Comparison of ENCODE assay signal across 1 cellular context in the genomic region with DNA sequence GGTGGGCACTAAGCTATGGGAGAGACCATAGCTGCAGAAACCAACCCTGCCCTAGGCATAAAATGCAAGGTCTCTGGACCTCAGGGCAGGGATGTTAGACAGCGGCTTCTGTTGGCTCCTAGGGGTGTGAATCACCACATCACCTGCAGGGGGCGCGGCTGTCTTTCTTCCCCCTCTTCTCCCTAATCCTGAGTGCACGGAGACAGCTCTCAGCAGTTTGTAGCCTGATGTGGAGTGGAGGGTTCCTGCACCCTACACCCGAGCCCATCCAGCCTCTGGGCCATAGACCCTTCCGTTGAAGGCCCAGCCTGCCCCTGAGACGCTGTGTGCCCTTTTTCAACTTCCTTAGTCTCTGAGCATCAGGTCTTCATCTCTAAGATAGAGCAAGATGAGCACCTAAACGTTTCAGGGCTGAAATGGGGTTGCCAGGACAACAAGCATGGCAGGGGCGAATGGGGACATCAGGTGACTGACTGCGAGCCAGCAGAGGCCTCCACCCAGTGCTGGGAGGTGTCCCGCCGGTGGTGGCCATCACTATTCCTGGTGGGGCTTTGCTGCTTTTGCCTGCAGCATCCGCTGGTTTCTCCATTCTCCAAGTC.
TF ChIP-seq lines count a peak whose summit lies in the region.

No MANE protein-coding gene starts in this region.

TF ChIP-seq in GM12878, 131 proteins besides CTCF, POLR2A, EP300 and RAD21 (continued from another document):
- TF ChIP-seq, protein P1, sequence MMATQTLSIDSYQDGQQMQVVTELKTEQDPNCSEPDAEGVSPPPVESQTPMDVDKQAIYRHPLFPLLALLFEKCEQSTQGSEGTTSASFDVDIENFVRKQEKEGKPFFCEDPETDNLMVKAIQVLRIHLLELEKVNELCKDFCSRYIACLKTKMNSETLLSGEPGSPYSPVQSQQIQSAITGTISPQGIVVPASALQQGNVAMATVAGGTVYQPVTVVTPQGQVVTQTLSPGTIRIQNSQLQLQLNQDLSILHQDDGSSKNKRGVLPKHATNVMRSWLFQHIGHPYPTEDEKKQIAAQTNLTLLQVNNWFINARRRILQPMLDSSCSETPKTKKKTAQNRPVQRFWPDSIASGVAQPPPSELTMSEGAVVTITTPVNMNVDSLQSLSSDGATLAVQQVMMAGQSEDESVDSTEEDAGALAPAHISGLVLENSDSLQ (IDR thresholded peaks at IDR 0.05) = no peak
- TF ChIP-seq, protein P2, sequence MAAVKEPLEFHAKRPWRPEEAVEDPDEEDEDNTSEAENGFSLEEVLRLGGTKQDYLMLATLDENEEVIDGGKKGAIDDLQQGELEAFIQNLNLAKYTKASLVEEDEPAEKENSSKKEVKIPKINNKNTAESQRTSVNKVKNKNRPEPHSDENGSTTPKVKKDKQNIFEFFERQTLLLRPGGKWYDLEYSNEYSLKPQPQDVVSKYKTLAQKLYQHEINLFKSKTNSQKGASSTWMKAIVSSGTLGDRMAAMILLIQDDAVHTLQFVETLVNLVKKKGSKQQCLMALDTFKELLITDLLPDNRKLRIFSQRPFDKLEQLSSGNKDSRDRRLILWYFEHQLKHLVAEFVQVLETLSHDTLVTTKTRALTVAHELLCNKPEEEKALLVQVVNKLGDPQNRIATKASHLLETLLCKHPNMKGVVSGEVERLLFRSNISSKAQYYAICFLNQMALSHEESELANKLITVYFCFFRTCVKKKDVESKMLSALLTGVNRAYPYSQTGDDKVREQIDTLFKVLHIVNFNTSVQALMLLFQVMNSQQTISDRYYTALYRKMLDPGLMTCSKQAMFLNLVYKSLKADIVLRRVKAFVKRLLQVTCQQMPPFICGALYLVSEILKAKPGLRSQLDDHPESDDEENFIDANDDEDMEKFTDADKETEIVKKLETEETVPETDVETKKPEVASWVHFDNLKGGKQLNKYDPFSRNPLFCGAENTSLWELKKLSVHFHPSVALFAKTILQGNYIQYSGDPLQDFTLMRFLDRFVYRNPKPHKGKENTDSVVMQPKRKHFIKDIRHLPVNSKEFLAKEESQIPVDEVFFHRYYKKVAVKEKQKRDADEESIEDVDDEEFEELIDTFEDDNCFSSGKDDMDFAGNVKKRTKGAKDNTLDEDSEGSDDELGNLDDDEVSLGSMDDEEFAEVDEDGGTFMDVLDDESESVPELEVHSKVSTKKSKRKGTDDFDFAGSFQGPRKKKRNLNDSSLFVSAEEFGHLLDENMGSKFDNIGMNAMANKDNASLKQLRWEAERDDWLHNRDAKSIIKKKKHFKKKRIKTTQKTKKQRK (IDR thresholded peaks at IDR 0.05; ENCODE audit: low read depth, low read length) = no peak
- TF ChIP-seq NFIC (IDR thresholded peaks at IDR 0.05; ENCODE audit: low read depth, low read length) (no peak), CBX3 (IDR thresholded peaks at IDR 0.05; ENCODE audit: borderline replicate concordance, low read depth) (no peak), BHLHE40 (IDR thresholded peaks at IDR 0.05; ENCODE audit: borderline replicate concordance in 1 of 2, low read depth in 2 of 2, low read length in 1 of 2) (0 out of 4 replicates have a peak, but pooled peaks of 1 of the 2 experiments have one; percentile 8), JUND (IDR thresholded peaks at IDR 0.05; ENCODE audit: low read depth, low read length) (no peak), SUPT20H (IDR thresholded peaks at IDR 0.05; ENCODE audit: borderline replicate concordance, control insufficient read depth, low read depth, low read length) (no peak), STAT1 (conservative IDR thresholded peaks at IDR 0.05) (no peak), KLF5 (IDR thresholded peaks at IDR 0.05; ENCODE audit: partially characterized antibody) (no peak), KDM1A (IDR thresholded peaks at IDR 0.05; ENCODE audit: borderline replicate concordance) (no peak), EGR1 (IDR thresholded peaks at IDR 0.05; ENCODE audit: borderline replicate concordance in 1 of 2, low read depth in 2 of 2, low read length in 2 of 2) (no peak), BRCA1 (IDR thresholded peaks at IDR 0.05; ENCODE audit: low read depth, low read length) (no peak), SMC3 (IDR thresholded peaks at IDR 0.05; ENCODE audit: borderline replicate concordance, low read length) (peak; percentile 93), LARP7 (IDR thresholded peaks at IDR 0.05) (no peak), YY1 (IDR thresholded peaks at IDR 0.05; ENCODE audit: low read depth, low read length) (peak; percentile 60; the same call in 1 of the 2 replicates), IRF4 (IDR thresholded peaks at IDR 0.05; ENCODE audit: low read depth, low read length) (no peak), HDAC6 (IDR thresholded peaks at IDR 0.05; ENCODE audit: unreplicated experiment) (no peak), RUNX3 (IDR thresholded peaks at IDR 0.05; ENCODE audit: low read length) (peak; percentile 20; the same call in 1 of the 2 replicates), MXI1 (IDR thresholded peaks at IDR 0.05; ENCODE audit: low read depth, low read length) (0 out of 2 replicates have a peak, but pooled peaks have one; percentile 25), CBX5 (IDR thresholded peaks at IDR 0.05; ENCODE audit: low read depth) (no peak), SMARCA5 (IDR thresholded peaks at IDR 0.05) (peak; percentile 75; the same call in 1 of the 2 replicates), TCF3 (IDR thresholded peaks at IDR 0.05; ENCODE audit: borderline replicate concordance, insufficient read depth, low read depth, low read length) (no peak), MTA2 (IDR thresholded peaks at IDR 0.05; ENCODE audit: low read depth) (no peak), DPF2 (IDR thresholded peaks at IDR 0.05) (no peak)
- TF ChIP-seq, protein P3, sequence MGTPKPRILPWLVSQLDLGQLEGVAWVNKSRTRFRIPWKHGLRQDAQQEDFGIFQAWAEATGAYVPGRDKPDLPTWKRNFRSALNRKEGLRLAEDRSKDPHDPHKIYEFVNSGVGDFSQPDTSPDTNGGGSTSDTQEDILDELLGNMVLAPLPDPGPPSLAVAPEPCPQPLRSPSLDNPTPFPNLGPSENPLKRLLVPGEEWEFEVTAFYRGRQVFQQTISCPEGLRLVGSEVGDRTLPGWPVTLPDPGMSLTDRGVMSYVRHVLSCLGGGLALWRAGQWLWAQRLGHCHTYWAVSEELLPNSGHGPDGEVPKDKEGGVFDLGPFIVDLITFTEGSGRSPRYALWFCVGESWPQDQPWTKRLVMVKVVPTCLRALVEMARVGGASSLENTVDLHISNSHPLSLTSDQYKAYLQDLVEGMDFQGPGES (IDR thresholded peaks at IDR 0.05) = no peak
- TF ChIP-seq, protein P4, sequence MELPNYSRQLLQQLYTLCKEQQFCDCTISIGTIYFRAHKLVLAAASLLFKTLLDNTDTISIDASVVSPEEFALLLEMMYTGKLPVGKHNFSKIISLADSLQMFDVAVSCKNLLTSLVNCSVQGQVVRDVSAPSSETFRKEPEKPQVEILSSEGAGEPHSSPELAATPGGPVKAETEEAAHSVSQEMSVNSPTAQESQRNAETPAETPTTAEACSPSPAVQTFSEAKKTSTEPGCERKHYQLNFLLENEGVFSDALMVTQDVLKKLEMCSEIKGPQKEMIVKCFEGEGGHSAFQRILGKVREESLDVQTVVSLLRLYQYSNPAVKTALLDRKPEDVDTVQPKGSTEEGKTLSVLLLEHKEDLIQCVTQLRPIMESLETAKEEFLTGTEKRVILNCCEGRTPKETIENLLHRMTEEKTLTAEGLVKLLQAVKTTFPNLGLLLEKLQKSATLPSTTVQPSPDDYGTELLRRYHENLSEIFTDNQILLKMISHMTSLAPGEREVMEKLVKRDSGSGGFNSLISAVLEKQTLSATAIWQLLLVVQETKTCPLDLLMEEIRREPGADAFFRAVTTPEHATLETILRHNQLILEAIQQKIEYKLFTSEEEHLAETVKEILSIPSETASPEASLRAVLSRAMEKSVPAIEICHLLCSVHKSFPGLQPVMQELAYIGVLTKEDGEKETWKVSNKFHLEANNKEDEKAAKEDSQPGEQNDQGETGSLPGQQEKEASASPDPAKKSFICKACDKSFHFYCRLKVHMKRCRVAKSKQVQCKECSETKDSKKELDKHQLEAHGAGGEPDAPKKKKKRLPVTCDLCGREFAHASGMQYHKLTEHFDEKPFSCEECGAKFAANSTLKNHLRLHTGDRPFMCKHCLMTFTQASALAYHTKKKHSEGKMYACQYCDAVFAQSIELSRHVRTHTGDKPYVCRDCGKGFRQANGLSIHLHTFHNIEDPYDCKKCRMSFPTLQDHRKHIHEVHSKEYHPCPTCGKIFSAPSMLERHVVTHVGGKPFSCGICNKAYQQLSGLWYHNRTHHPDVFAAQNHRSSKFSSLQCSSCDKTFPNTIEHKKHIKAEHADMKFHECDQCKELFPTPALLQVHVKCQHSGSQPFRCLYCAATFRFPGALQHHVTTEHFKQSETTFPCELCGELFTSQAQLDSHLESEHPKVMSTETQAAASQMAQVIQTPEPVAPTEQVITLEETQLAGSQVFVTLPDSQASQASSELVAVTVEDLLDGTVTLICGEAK (IDR thresholded peaks at IDR 0.05; ENCODE audit: borderline replicate concordance) = no peak
- TF ChIP-seq, protein P5, sequence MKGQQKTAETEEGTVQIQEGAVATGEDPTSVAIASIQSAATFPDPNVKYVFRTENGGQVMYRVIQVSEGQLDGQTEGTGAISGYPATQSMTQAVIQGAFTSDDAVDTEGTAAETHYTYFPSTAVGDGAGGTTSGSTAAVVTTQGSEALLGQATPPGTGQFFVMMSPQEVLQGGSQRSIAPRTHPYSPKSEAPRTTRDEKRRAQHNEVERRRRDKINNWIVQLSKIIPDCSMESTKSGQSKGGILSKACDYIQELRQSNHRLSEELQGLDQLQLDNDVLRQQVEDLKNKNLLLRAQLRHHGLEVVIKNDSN (IDR thresholded peaks at IDR 0.05; ENCODE audit: borderline replicate concordance, extremely low read length, insufficient read depth, low read depth, low read length) = no peak
- TF ChIP-seq, protein P6, sequence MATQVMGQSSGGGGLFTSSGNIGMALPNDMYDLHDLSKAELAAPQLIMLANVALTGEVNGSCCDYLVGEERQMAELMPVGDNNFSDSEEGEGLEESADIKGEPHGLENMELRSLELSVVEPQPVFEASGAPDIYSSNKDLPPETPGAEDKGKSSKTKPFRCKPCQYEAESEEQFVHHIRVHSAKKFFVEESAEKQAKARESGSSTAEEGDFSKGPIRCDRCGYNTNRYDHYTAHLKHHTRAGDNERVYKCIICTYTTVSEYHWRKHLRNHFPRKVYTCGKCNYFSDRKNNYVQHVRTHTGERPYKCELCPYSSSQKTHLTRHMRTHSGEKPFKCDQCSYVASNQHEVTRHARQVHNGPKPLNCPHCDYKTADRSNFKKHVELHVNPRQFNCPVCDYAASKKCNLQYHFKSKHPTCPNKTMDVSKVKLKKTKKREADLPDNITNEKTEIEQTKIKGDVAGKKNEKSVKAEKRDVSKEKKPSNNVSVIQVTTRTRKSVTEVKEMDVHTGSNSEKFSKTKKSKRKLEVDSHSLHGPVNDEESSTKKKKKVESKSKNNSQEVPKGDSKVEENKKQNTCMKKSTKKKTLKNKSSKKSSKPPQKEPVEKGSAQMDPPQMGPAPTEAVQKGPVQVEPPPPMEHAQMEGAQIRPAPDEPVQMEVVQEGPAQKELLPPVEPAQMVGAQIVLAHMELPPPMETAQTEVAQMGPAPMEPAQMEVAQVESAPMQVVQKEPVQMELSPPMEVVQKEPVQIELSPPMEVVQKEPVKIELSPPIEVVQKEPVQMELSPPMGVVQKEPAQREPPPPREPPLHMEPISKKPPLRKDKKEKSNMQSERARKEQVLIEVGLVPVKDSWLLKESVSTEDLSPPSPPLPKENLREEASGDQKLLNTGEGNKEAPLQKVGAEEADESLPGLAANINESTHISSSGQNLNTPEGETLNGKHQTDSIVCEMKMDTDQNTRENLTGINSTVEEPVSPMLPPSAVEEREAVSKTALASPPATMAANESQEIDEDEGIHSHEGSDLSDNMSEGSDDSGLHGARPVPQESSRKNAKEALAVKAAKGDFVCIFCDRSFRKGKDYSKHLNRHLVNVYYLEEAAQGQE (IDR thresholded peaks at IDR 0.05; ENCODE audit: low read depth, low read length) = no peak
- TF ChIP-seq, protein P7, sequence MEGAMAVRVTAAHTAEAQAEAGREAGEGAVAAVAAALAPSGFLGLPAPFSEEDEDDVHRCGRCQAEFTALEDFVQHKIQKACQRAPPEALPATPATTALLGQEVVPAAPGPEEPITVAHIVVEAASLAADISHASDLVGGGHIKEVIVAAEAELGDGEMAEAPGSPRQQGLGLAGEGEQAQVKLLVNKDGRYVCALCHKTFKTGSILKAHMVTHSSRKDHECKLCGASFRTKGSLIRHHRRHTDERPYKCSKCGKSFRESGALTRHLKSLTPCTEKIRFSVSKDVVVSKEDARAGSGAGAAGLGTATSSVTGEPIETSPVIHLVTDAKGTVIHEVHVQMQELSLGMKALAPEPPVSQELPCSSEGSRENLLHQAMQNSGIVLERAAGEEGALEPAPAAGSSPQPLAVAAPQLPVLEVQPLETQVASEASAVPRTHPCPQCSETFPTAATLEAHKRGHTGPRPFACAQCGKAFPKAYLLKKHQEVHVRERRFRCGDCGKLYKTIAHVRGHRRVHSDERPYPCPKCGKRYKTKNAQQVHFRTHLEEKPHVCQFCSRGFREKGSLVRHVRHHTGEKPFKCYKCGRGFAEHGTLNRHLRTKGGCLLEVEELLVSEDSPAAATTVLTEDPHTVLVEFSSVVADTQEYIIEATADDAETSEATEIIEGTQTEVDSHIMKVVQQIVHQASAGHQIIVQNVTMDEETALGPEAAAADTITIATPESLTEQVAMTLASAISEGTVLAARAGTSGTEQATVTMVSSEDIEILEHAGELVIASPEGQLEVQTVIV (IDR thresholded peaks at IDR 0.05; ENCODE audit: borderline replicate concordance, partially characterized antibody) = no peak
